Comparison of ENCODE assay signal across 7 cellular contexts in the genomic region with DNA sequence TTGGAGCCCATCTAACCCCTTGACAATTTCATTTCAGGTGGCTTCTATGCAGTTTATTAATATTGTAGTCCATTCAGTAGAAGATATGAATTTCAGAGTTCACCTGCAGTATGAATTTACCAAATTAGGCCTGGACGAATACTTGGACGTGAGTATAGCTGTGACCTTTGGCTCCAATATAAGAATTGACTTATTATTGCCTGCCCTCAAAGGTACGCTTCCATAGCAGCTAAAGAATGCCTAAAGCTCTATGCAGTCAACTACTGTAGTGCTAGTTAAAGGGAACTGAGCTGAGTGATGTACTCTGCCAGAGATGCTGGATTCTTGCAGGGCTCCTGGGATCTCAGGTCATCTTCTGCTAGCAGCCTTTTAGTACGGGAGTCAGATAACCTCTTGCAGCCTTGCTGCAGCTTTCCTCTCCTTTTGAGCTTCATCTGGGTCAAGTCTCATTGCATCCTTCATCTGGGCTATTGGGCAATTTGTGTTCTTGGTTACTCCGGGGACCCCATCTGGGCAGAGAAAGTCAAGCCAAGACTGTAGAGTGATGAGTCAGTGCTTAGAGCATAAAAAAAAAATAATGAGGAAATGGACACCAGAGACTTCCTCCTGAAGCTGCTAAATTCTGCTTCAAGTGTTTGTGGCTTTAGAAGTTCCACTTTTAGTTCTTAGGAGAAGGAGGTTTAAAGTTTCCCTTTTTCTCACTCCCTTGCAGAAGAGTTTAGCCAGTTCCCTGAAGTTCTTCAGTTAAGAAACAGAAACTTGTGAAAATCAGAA.
DNase-seq lines count a peak whose midpoint lies in the region; ATAC-seq, FAIRE-seq and TF ChIP-seq lines count a peak whose summit lies in the region.

No MANE protein-coding gene starts in this region.

- no peak overlapping the region for H3K4me3 Mint-ChIP-seq in endothelial cell (ENCODE audit: unreplicated experiment)

- WGBS in pancreas, 2 donors, result 84 to 86% methylated on average over 5 of the region's 5 CpGs

- no peak for TF ChIP-seq CTCF in endothelial cell (IDR thresholded peaks at IDR 0.05; ENCODE audit: unreplicated experiment)
- TF ChIP-seq CTCF in pancreas (IDR thresholded peaks at IDR 0.05), result no peak
- TF ChIP-seq CTCF in BE2C (IDR thresholded peaks at IDR 0.05; ENCODE audit: low read depth, low read length), result no peak

- no peaks in the 10 kb centered on the region for H3K27me3 Mint-ChIP-seq in endothelial cell (ENCODE audit: unreplicated experiment)

- intact Hi-C loops in pancreas (cut with DNase I), result no loop called here

- peaks cover 10% of the 10 kb centered on the region for H3K4me1 Mint-ChIP-seq in endothelial cell (ENCODE audit: unreplicated experiment)

- H3K36me3 Mint-ChIP-seq in endothelial cell (ENCODE audit: low read depth, unreplicated experiment), result peaks cover 4% of the 10 kb centered on the region

- no peaks in the 10 kb centered on the region for H3K4me1 ChIP-seq in pancreas
- no peaks in the 10 kb centered on the region for H3K4me1 ChIP-seq in BE2C

- H3K27me3 ChIP-seq in pancreas (no peaks in the 10 kb centered on the region), BE2C (no peaks in the 10 kb centered on the region)

- no peaks in the 10 kb centered on the region for H3K9me3 Mint-ChIP-seq in endothelial cell (ENCODE audit: unreplicated experiment)

- DNase-seq in NOMO-1 treated with dmso at 0.1 percent for 144 hours (lab: John Stamatoyannopoulos, UW; ENCODE audit: unreplicated experiment) (peak; percentile 93), endothelial cell (ENCODE audit: low spot score) (no peak), pancreas (peak in 1 of 6 donors; percentile 22), NCI-H2107 treated with DMSO at 0.1 percent for 48 hours (lab: John Stamatoyannopoulos, UW; ENCODE audit: unreplicated experiment) (no peak), BE2C (no peak)

- no peaks in the 10 kb centered on the region for H3K9me3 ChIP-seq in pancreas
- H3K9me3 ChIP-seq in BE2C, result no peaks in the 10 kb centered on the region

- no peak for FAIRE-seq in pancreas (lab: Jason Lieb, UNC)

- H3K4me3 ChIP-seq in pancreas (no peak overlapping the region), BE2C (ENCODE audit: low read depth, low read length) (no peak overlapping the region)

- H3K27ac Mint-ChIP-seq in endothelial cell (ENCODE audit: unreplicated experiment), result peak overlapping the region; percentile 9

- ATAC-seq in GM18867 (IDR thresholded peaks at IDR 0.05; ENCODE audit: unreplicated experiment) (peak; percentile 80), HG02852 (IDR thresholded peaks at IDR 0.05; ENCODE audit: unreplicated experiment) (peak; percentile 75), pancreas (peak in 3 of 4 donors; percentile 68 to 90 (median 81))

- peak overlapping the region in 1 of 4 donors; percentile 47 for H3K27ac ChIP-seq in pancreas

- no peaks in the 10 kb centered on the region for H3K36me3 ChIP-seq in pancreas
- no peaks in the 10 kb centered on the region for H3K36me3 ChIP-seq in BE2C
